ENCODE assay signal across 1 cellular context in genomic region chr10:112314822-112315474, GRCh38.
TF ChIP-seq lines count a peak whose summit lies in the region.

No MANE protein-coding gene starts in this region.

TF ChIP-seq in SK-N-SH treated with all-trans-retinoic acid at 6 μM for 48 hours, 23 proteins besides CTCF, POLR2A, EP300 and RAD21 (continued from another document):
- TF ChIP-seq CSRNP3 (CRISPR knock-in tag; IDR thresholded peaks at IDR 0.05): no peak
- no peak for TF ChIP-seq CREB5 (CRISPR knock-in tag; IDR thresholded peaks at IDR 0.05; ENCODE audit: low read depth)
- no peak for TF ChIP-seq BACH2 (CRISPR knock-in tag; IDR thresholded peaks at IDR 0.05; ENCODE audit: borderline replicate concordance)
- no peak for TF ChIP-seq GLIS3 (CRISPR knock-in tag; IDR thresholded peaks at IDR 0.05)
- no peak for TF ChIP-seq ISL1 (CRISPR knock-in tag; IDR thresholded peaks at IDR 0.05)
- no peak for TF ChIP-seq ZFP30 (CRISPR knock-in tag; IDR thresholded peaks at IDR 0.05)
